ENCODE assay signal across 9 cellular contexts in genomic region chr3:115814778-115815380, GRCh38.
DNase-seq lines count a peak whose midpoint lies in the region; ATAC-seq, FAIRE-seq and TF ChIP-seq lines count a peak whose summit lies in the region.
"Had no signal": no experiment of that assay in that cellular context is flagged by ENCODE, and none has a peak within 500 bp of the region (broad histone marks: within the 10 kb centered on the region; RNA-seq: fewer than 3 reads in every experiment).

No MANE protein-coding gene starts in this region.

- H3K27ac ChIP-seq in GM23338 (ENCODE audit: low read depth) (no peak overlapping the region), keratinocyte (ENCODE audit: control insufficient read depth, insufficient read depth, low read length) (no peak overlapping the region)

- H3K4me2 ChIP-seq in GM23338 (peak overlapping the region; percentile 22; the same call in 1 of the 2 replicates), keratinocyte (ENCODE audit: control insufficient read depth, extremely low read depth, insufficient read depth, low read depth, low read length) (no peak overlapping the region)

- H3K36me3 Mint-ChIP-seq in GM23338 (ENCODE audit: low read depth) (no peaks in the 10 kb centered on the region), WTC11 (no peaks in the 10 kb centered on the region)

- H3K4me1 Mint-ChIP-seq in GM23338 (peaks cover 8% of the 10 kb centered on the region; the same call in 2 of the 3 replicates), WTC11 (peaks cover 11% of the 10 kb centered on the region)

- H3K36me3 ChIP-seq in GM23338 (ENCODE audit: insufficient read depth) (no peaks in the 10 kb centered on the region), keratinocyte (ENCODE audit: control insufficient read depth in 2 of 2, extremely low read depth in 1 of 2, insufficient read depth in 2 of 2, low read length in 2 of 2) (no peaks in the 10 kb centered on the region)

- H4K20me1 ChIP-seq in GM23338 (replicated peaks; ENCODE audit: insufficient read depth) (no peaks in the 10 kb centered on the region), keratinocyte (ENCODE audit: control insufficient read depth, extremely low read depth, insufficient read depth, low read length) (no peaks in the 10 kb centered on the region)

- peaks cover 2% of the 10 kb centered on the region for H3K27me3 Mint-ChIP-seq in GM23338 (ENCODE audit: insufficient read depth, low read depth, poor library complexity)
- no peaks in the 10 kb centered on the region for H3K27me3 Mint-ChIP-seq in WTC11 (ENCODE audit: low read depth)

- H3F3A ChIP-seq in GM23338 (replicated peaks; ENCODE audit: low read depth), result no peaks in the 10 kb centered on the region

- ATAC-seq in GM23338 (peak; percentile 96), WTC11 (peak; percentile 91), HG03108 (IDR thresholded peaks at IDR 0.05; ENCODE audit: unreplicated experiment) (no peak)

- dilution Hi-C loops in keratinocyte (cut with MboI; ENCODE audit: extremely low pct_ligation_motif_present, low sequenced_read_pairs), result no loop called here

- TF ChIP-seq CTCF in GM23338 (conservative IDR thresholded peaks at IDR 0.05; ENCODE audit: low read depth in 2 of 2), result peak; percentile 89 to 99
- peak; percentile 94 for TF ChIP-seq CTCF in WTC11 (IDR thresholded peaks at IDR 0.05)
- peak; percentile 81 for TF ChIP-seq CTCF in cardiac fibroblast (IDR thresholded peaks at IDR 0.05; ENCODE audit: low read depth, low read length)
- TF ChIP-seq CTCF in keratinocyte (optimal IDR thresholded peaks at IDR 0.05 in 1 of 3, IDR thresholded peaks at IDR 0.05 in 1 of 3, conservative IDR thresholded peaks at IDR 0.05 in 1 of 3; ENCODE audit: extremely low read depth in 1 of 3, insufficient read depth in 2 of 3, low read length in 3 of 3), result peak; percentile 71 to 90 (median 83)

- H3K79me2 ChIP-seq in GM23338 (replicated peaks; ENCODE audit: insufficient read depth) (no peaks in the 10 kb centered on the region), keratinocyte (ENCODE audit: control insufficient read depth, insufficient read depth, low read length) (no peaks in the 10 kb centered on the region)

- peak; percentile 95 for FAIRE-seq in keratinocyte (lab: Jason Lieb, UNC)

- H3K4me3 ChIP-seq in GM23338, result no peak overlapping the region
- no peak overlapping the region for H3K4me3 ChIP-seq in cardiac fibroblast (replicated peaks in 1 of 2; ENCODE audit: low read depth in 2 of 2, low read length in 2 of 2)
- H3K4me3 ChIP-seq in keratinocyte (ENCODE audit: control insufficient read depth in 2 of 3, extremely low read depth in 1 of 3, insufficient read depth in 2 of 3, low read depth in 1 of 3, low read length in 3 of 3), result no peak overlapping the region

- H3K4me1 ChIP-seq in GM23338 (ENCODE audit: insufficient read depth), result peaks cover 7% of the 10 kb centered on the region
- no peaks in the 10 kb centered on the region for H3K4me1 ChIP-seq in keratinocyte (ENCODE audit: control insufficient read depth, extremely low read depth, insufficient read depth, low read length)

- no peaks in the 10 kb centered on the region for H3K27me3 ChIP-seq in GM23338 (ENCODE audit: insufficient read depth)
- no peaks in the 10 kb centered on the region for H3K27me3 ChIP-seq in keratinocyte (ENCODE audit: control insufficient read depth, extremely low read depth, insufficient read depth, low read length)

- no peaks in the 10 kb centered on the region for H3K9me3 ChIP-seq in keratinocyte (ENCODE audit: control insufficient read depth, low read depth, low read length)

- H3K27ac Mint-ChIP-seq in GM23338 (no peak overlapping the region), WTC11 (no peak overlapping the region)
- H3K27ac Mint-ChIP-seq: dendritic cell treated with granulocyte-macrophage colony-stimulating factor and Interleukin-4, amounts not matched to agents 40 ng/mL and 50 ng/mL, for 4 days had no signal

- H3K4me3 Mint-ChIP-seq in GM23338 (no peak overlapping the region), WTC11 (no peak overlapping the region)
- H3K4me3 Mint-ChIP-seq: dendritic cell treated with granulocyte-macrophage colony-stimulating factor and Interleukin-4, amounts not matched to agents 40 ng/mL and 50 ng/mL, for 4 days had no signal

- CTCF ChIA-PET in WTC11 (lab: Charles Lee), result interaction anchor here (0.6 to 1.9 kb wide), 26 partner anchors 9 to 1406 kb away, joined by 3 to 27 read pairs (median 4); no protein-coding TSS in a partner anchor

- DNase-seq in DMS153 (lab: John Stamatoyannopoulos, UW) (peak; percentile 4), GM23338 (ENCODE audit: low spot score) (peak; percentile 91), NCI-H2107 treated with DMSO at 0.1 percent for 48 hours (lab: John Stamatoyannopoulos, UW; ENCODE audit: unreplicated experiment) (peak; percentile 57), WTC11 (ENCODE audit: low spot score) (peak; percentile 87), cardiac fibroblast (ENCODE audit: low read depth in 2 of 2) (peak; percentile 79 to 84), keratinocyte (ENCODE audit: low read depth, low spot score) (no peak)
- DNase-seq in stimulated activated CD4-positive, alpha-beta T cell treated with anti-CD3 and anti-CD28 coated beads, Interleukin-1b, Interleukin-23, amount 100 ng/mL, for 48 hours, result peak; percentile 53

- H3K9ac ChIP-seq in keratinocyte (ENCODE audit: control insufficient read depth, extremely low read depth, insufficient read depth, low read length), result no peak overlapping the region

- no peaks in the 10 kb centered on the region for H3K9me2 ChIP-seq in GM23338 (ENCODE audit: insufficient read depth)

- H2AFZ ChIP-seq in GM23338 (no peak overlapping the region), keratinocyte (ENCODE audit: control insufficient read depth, low read length) (no peak overlapping the region)

- no peaks in the 10 kb centered on the region for H3K9me1 ChIP-seq in keratinocyte (ENCODE audit: control insufficient read depth, extremely low read depth, insufficient read depth, low read length)

- POLR2A ChIA-PET in WTC11 (lab: Charles Lee), result no interaction called here

- H3K9me3 Mint-ChIP-seq in GM23338 (no peaks in the 10 kb centered on the region), WTC11 (no peaks in the 10 kb centered on the region)
- H3K9me3 Mint-ChIP-seq: dendritic cell treated with granulocyte-macrophage colony-stimulating factor and Interleukin-4, amounts not matched to agents 40 ng/mL and 50 ng/mL, for 4 days had no signal

TF ChIP-seq in GM23338, 12 proteins besides CTCF, POLR2A, EP300 and RAD21:
- TF ChIP-seq ZNF331 (CRISPR knock-in tag; IDR thresholded peaks at IDR 0.05; ENCODE audit: low read depth) (no peak), REST (IDR thresholded peaks at IDR 0.05; ENCODE audit: unreplicated experiment) (no peak), NANOG (IDR thresholded peaks at IDR 0.05; ENCODE audit: borderline replicate concordance) (no peak), STAT1 (IDR thresholded peaks at IDR 0.05; ENCODE audit: unreplicated experiment) (no peak)

TF ChIP-seq in WTC11, 78 proteins besides CTCF, POLR2A, EP300 and RAD21 (continues in another document):
- TF ChIP-seq MYBL2 (CRISPR knock-in tag; IDR thresholded peaks at IDR 0.05), result no peak
- TF ChIP-seq TEAD4 (CRISPR knock-in tag; IDR thresholded peaks at IDR 0.05), result no peak
- TF ChIP-seq MXD4 (CRISPR knock-in tag; IDR thresholded peaks at IDR 0.05; ENCODE audit: borderline replicate concordance), result no peak
- TF ChIP-seq NR2C2 (CRISPR knock-in tag; IDR thresholded peaks at IDR 0.05), result no peak
- TF ChIP-seq CDX4 (CRISPR knock-in tag; IDR thresholded peaks at IDR 0.05; ENCODE audit: borderline replicate concordance), result no peak
- no peak for TF ChIP-seq ESRRA (CRISPR knock-in tag; IDR thresholded peaks at IDR 0.05; ENCODE audit: borderline replicate concordance)
- TF ChIP-seq E2F1 (CRISPR knock-in tag; IDR thresholded peaks at IDR 0.05), result no peak
- TF ChIP-seq ZSCAN18 (CRISPR knock-in tag; IDR thresholded peaks at IDR 0.05), result no peak
- no peak for TF ChIP-seq NFATC4 (CRISPR knock-in tag; IDR thresholded peaks at IDR 0.05)
- no peak for TF ChIP-seq E2F5 (CRISPR knock-in tag; IDR thresholded peaks at IDR 0.05)
- TF ChIP-seq KAT7 (CRISPR knock-in tag; IDR thresholded peaks at IDR 0.05; ENCODE audit: borderline replicate concordance), result no peak
- TF ChIP-seq GTF2I (CRISPR knock-in tag; conservative IDR thresholded peaks at IDR 0.05), result no peak
